2 cellular contexts compared by ENCODE assay signal in the genomic region with DNA sequence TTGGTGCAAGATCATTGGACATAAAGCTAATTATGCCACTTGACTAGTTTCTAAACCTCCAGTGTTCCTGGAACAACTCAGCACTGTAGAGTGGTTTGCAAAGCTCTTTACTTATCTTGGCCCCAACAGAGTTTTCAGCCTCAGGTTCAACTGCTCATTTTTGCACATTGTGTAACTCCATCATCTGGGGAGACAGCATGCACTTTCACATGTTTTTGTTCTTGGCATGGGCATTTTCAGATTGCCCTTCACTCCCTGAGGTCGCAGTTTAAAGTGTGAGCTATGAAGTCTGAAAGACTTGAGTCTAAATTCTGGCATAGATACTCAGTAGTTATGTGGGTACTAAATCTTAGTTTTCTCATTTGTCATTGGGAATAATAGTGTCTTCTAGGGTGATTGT.
TF ChIP-seq lines count a peak whose summit lies in the region.

No MANE protein-coding gene starts in this region.

TF ChIP-seq in liver, 16 proteins besides CTCF, POLR2A, EP300 and RAD21:
- no peak for TF ChIP-seq MAX (IDR thresholded peaks at IDR 0.05)
- no peak for TF ChIP-seq GABPA (IDR thresholded peaks at IDR 0.05 in 1 of 2, conservative IDR thresholded peaks at IDR 0.05 in 1 of 2)
- TF ChIP-seq, protein P1, sequence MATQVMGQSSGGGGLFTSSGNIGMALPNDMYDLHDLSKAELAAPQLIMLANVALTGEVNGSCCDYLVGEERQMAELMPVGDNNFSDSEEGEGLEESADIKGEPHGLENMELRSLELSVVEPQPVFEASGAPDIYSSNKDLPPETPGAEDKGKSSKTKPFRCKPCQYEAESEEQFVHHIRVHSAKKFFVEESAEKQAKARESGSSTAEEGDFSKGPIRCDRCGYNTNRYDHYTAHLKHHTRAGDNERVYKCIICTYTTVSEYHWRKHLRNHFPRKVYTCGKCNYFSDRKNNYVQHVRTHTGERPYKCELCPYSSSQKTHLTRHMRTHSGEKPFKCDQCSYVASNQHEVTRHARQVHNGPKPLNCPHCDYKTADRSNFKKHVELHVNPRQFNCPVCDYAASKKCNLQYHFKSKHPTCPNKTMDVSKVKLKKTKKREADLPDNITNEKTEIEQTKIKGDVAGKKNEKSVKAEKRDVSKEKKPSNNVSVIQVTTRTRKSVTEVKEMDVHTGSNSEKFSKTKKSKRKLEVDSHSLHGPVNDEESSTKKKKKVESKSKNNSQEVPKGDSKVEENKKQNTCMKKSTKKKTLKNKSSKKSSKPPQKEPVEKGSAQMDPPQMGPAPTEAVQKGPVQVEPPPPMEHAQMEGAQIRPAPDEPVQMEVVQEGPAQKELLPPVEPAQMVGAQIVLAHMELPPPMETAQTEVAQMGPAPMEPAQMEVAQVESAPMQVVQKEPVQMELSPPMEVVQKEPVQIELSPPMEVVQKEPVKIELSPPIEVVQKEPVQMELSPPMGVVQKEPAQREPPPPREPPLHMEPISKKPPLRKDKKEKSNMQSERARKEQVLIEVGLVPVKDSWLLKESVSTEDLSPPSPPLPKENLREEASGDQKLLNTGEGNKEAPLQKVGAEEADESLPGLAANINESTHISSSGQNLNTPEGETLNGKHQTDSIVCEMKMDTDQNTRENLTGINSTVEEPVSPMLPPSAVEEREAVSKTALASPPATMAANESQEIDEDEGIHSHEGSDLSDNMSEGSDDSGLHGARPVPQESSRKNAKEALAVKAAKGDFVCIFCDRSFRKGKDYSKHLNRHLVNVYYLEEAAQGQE (IDR thresholded peaks at IDR 0.05), result no peak
- TF ChIP-seq FOXA1 (IDR thresholded peaks at IDR 0.05), result no peak
- peak; percentile 4 to 64 for TF ChIP-seq RXRA (IDR thresholded peaks at IDR 0.05)
- TF ChIP-seq FOXA2 (IDR thresholded peaks at IDR 0.05), result no peak
- no peak for TF ChIP-seq YY1 (IDR thresholded peaks at IDR 0.05)
- TF ChIP-seq HNF4A (conservative IDR thresholded peaks at IDR 0.05), result peak; percentile 59 to 96
- peak; percentile 59 for TF ChIP-seq HNF4G (IDR thresholded peaks at IDR 0.05)
- TF ChIP-seq SP1 (IDR thresholded peaks at IDR 0.05), result peak; percentile 63
- TF ChIP-seq NR2F2 (IDR thresholded peaks at IDR 0.05), result no peak

TF ChIP-seq in HepG2, 621 proteins besides CTCF, POLR2A, EP300 and RAD21:
- no peak for TF ChIP-seq ZSCAN25 (CRISPR knock-in tag; IDR thresholded peaks at IDR 0.05)
- TF ChIP-seq THAP11 (CRISPR knock-in tag; IDR thresholded peaks at IDR 0.05), result no peak
